ENCODE assay signal across 9 cellular contexts in the genomic region with DNA sequence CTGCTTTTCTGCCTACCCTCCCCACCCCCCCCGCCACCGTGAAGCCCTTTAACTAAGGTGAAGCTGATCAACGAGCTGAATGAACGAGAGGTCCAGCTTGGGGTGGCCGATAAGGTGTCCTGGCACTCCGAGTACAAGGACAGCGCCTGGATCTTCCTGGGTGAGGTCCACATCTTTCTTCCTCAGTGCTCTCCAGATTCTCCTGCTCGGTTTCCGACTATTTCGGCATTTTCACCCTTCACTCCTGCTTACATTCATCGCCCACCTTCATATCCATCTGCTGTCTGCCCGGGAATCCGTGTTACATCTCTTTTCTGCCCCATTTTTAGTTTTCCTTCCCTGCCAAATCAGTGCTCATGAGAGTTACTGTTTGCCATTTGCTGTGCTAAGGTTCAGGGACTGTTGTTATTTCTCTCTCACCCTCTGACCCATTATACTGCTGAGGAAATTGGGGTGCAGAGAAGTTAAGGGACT. TPM values are rescaled to one million over a fixed set of nuclear protein-coding genes. Genes with fewer than 3 reads are reported as not detected.
DNase-seq lines count a peak whose midpoint lies in the region; ATAC-seq and TF ChIP-seq lines count a peak whose summit lies in the region.
"Had no signal": no experiment of that assay in that cellular context is flagged by ENCODE, and none has a peak within 500 bp of the region (broad histone marks: within the 10 kb centered on the region; RNA-seq: fewer than 3 reads in every experiment).

No MANE protein-coding gene starts in this region.

- H3K27me3 Mint-ChIP-seq in activated CD8-positive, alpha-beta T cell treated with anti-CD3 and anti-CD28 coated beads for 36 hours: peaks cover 3% of the 10 kb centered on the region
- no peaks in the 10 kb centered on the region for H3K27me3 Mint-ChIP-seq in stimulated activated naive CD8-positive, alpha-beta T cell treated with anti-CD3 and anti-CD28 coated beads, Interleukin-15, amount 100 ng/mL, for 72 hours

- H3K9ac ChIP-seq in iPS-18a (ENCODE audit: low read length): peak overlapping the region; percentile 77

- no peaks in the 10 kb centered on the region for H3K9me3 Mint-ChIP-seq in activated CD8-positive, alpha-beta T cell treated with anti-CD3 and anti-CD28 coated beads for 36 hours
- no peaks in the 10 kb centered on the region for H3K9me3 Mint-ChIP-seq in stimulated activated naive CD8-positive, alpha-beta T cell treated with anti-CD3 and anti-CD28 coated beads, Interleukin-15, amount 100 ng/mL, for 72 hours

- H3K9me3 ChIP-seq in iPS-18a (ENCODE audit: control insufficient read depth, low read depth, low read length): peaks cover 4% of the 10 kb centered on the region

- no peak overlapping the region for H3K27ac ChIP-seq in iPS-18a (ENCODE audit: low read length)

- peaks cover 15% of the 10 kb centered on the region for H3K36me3 Mint-ChIP-seq in activated CD8-positive, alpha-beta T cell treated with anti-CD3 and anti-CD28 coated beads for 36 hours (ENCODE audit: low read depth)

- no peaks in the 10 kb centered on the region for H3K4me1 ChIP-seq in iPS-18a (ENCODE audit: control insufficient read depth, low read depth, low read length)

- POLR2A ChIA-PET in activated CD8-positive, alpha-beta T cell treated with anti-CD3 and anti-CD28 coated beads for 36 hours (lab: Charles Lee): interaction anchor here (1.0 kb wide), 1 partner anchor 13 kb away, joined by 3 read pairs; no protein-coding TSS in a partner anchor

- H3K4me3 Mint-ChIP-seq in activated CD8-positive, alpha-beta T cell treated with anti-CD3 and anti-CD28 coated beads for 36 hours: peak overlapping the region; percentile 87
- H3K4me3 Mint-ChIP-seq in stimulated activated naive CD8-positive, alpha-beta T cell treated with anti-CD3 and anti-CD28 coated beads, Interleukin-15, amount 100 ng/mL, for 72 hours: peak overlapping the region; percentile 79 to 88

- peaks cover 22% of the 10 kb centered on the region for H3K4me1 Mint-ChIP-seq in activated CD8-positive, alpha-beta T cell treated with anti-CD3 and anti-CD28 coated beads for 36 hours (ENCODE audit: low read depth)
- H3K4me1 Mint-ChIP-seq in stimulated activated naive CD8-positive, alpha-beta T cell treated with anti-CD3 and anti-CD28 coated beads, Interleukin-15, amount 100 ng/mL, for 72 hours: peaks cover 17% of the 10 kb centered on the region

- intact Hi-C loops in activated CD8-positive, alpha-beta T cell treated with anti-CD3 and anti-CD28 coated beads for 36 hours (cut with micrococcal nuclease): no loop called here

- ATAC-seq in activated CD8-positive, alpha-beta T cell treated with anti-CD3 and anti-CD28 coated beads for 36 hours: no peak
- no peak for ATAC-seq in stimulated activated naive CD8-positive, alpha-beta T cell treated with anti-CD3 and anti-CD28 coated beads, Interleukin-15, amount 100 ng/mL, for 72 hours
- ATAC-seq in GM19023 (IDR thresholded peaks at IDR 0.05; ENCODE audit: unreplicated experiment): no peak

- TF ChIP-seq CTCF in HFF-Myc (IDR thresholded peaks at IDR 0.05; ENCODE audit: low read depth, low read length, missing control alignments) (no peak), GM10266 (IDR thresholded peaks at IDR 0.05; ENCODE audit: control insufficient read depth, insufficient read depth, low read depth, missing control alignments) (no peak)
- TF ChIP-seq CTCF in activated CD8-positive, alpha-beta T cell treated with anti-CD3 and anti-CD28 coated beads for 36 hours (IDR thresholded peaks at IDR 0.05): no peak

- H3K4me3 ChIP-seq in HFF-Myc (replicated peaks; ENCODE audit: low read depth, low read length) (peak overlapping the region; percentile 62), iPS-18a (ENCODE audit: low read length) (peak overlapping the region; percentile 92)

- H3K27ac Mint-ChIP-seq in activated CD8-positive, alpha-beta T cell treated with anti-CD3 and anti-CD28 coated beads for 36 hours: peak overlapping the region; percentile 82
- H3K27ac Mint-ChIP-seq in stimulated activated naive CD8-positive, alpha-beta T cell treated with anti-CD3 and anti-CD28 coated beads, Interleukin-15, amount 100 ng/mL, for 72 hours: peak overlapping the region in 1 of 2 donors; percentile 79

- no peaks in the 10 kb centered on the region for H3K27me3 ChIP-seq in iPS-18a (ENCODE audit: control insufficient read depth, insufficient read depth, low read length)

- peaks cover 6% of the 10 kb centered on the region for H3K36me3 ChIP-seq in iPS-18a (ENCODE audit: control insufficient read depth, low read depth, low read length)

- DNase-seq in HFF-Myc (ENCODE audit: extremely low read depth, low read depth) (no peak), NCI-H1930 (lab: John Stamatoyannopoulos, UW) (no peak), NCI-H1105 (lab: John Stamatoyannopoulos, UW) (no peak), GM10266 (ENCODE audit: extremely low spot score) (no peak)
- no peak for DNase-seq in activated CD8-positive, alpha-beta T cell treated with anti-CD3 and anti-CD28 coated beads for 36 hours
- no peak for DNase-seq in stimulated activated naive CD8-positive, alpha-beta T cell treated with anti-CD3 and anti-CD28 coated beads, Interleukin-15, amount 100 ng/mL, for 72 hours

- CTCF ChIA-PET in activated CD8-positive, alpha-beta T cell treated with anti-CD3 and anti-CD28 coated beads for 36 hours (lab: Charles Lee): interaction anchor here (1.4 kb wide), 1 partner anchor 514 kb away, joined by 3 read pairs; no protein-coding TSS in a partner anchor

RNA-seq across cellular contexts. Expression of a gene that starts 0.5 kb away (rescaled TPM):
- total RNA-seq in activated CD8-positive, alpha-beta T cell treated with anti-CD3 and anti-CD28 coated beads for 36 hours: 10 to 100 TPM; 25.4 to 27.9 TPM

RNA-seq across cellular contexts. Expression of a gene that starts 16.8 kb away (rescaled TPM):
- total RNA-seq in activated CD8-positive, alpha-beta T cell treated with anti-CD3 and anti-CD28 coated beads for 36 hours: not detected
- total RNA-seq: myocyte had no signal
